ENCODE assay signal across 8 cellular contexts in genomic region chr11:46294365-46295309, GRCh38. TPM values are rescaled to one million over a fixed set of nuclear protein-coding genes. Genes with fewer than 3 reads are reported as not detected.
DNase-seq lines count a peak whose midpoint lies in the region; ATAC-seq lines count a peak whose summit lies in the region.

No MANE protein-coding gene starts in this region.

- H3K27me3 ChIP-seq in thymus (ENCODE audit: control insufficient read depth, insufficient read depth), result peaks cover 13% of the 10 kb centered on the region

- no peak overlapping the region for H3K27ac Mint-ChIP-seq in activated CD4-positive, alpha-beta T cell treated with anti-CD3 and anti-CD28 coated beads, Interleukin-2, amount 10 ng/mL, durations not matched to agents 24 days and 14 days
- H3K27ac Mint-ChIP-seq in activated naive CD8-positive, alpha-beta T cell treated with anti-CD3 and anti-CD28 coated beads, Interleukin-2, amount 50 U/mL, for 24 hours, result no peak overlapping the region

- H3K4me1 ChIP-seq in thymus (ENCODE audit: control insufficient read depth, insufficient read depth, low read length), result peaks cover 5% of the 10 kb centered on the region

- no peak for DNase-seq in activated CD4-positive, alpha-beta T cell treated with anti-CD3 and anti-CD28 coated beads, Interleukin-2, amount 10 ng/mL, durations not matched to agents 24 days and 14 days
- DNase-seq in activated CD4-positive, alpha-beta T cell treated with anti-CD3 and anti-CD28 coated beads, Interleukin-2, amount 50 U/mL, for 1 hour, result no peak
- no peak for DNase-seq in activated naive CD8-positive, alpha-beta T cell treated with anti-CD3 and anti-CD28 coated beads, Interleukin-2, amount 50 U/mL, for 24 hours
- peak; percentile 67 for DNase-seq in iPS-NIHi7 (ENCODE audit: extremely low spot score)
- DNase-seq in DMS53 (lab: John Stamatoyannopoulos, UW), result no peak
- no peak for DNase-seq in stimulated activated CD4-positive, alpha-beta T cell treated with anti-CD3 and anti-CD28 coated beads, Interleukin-1b, Interleukin-23, amount 100 ng/mL, for 48 hours
- no peak for DNase-seq in DMS153 (lab: John Stamatoyannopoulos, UW)

- H3K27ac ChIP-seq in thymus (ENCODE audit: low read depth), result no peak overlapping the region

- intact Hi-C loops in activated CD4-positive, alpha-beta T cell treated with anti-CD3 and anti-CD28 coated beads, Interleukin-2, amount 10 ng/mL, durations not matched to agents 24 days and 14 days (cut with micrococcal nuclease), result no loop called here

- peak overlapping the region; percentile 51 for H3K4me3 ChIP-seq in thymus (ENCODE audit: low read length)

- WGBS in thymus, result 77% methylated on average over 24 of the region's 24 CpGs

- no peaks in the 10 kb centered on the region for H3K36me3 ChIP-seq in thymus (ENCODE audit: control insufficient read depth, insufficient read depth)

- no peaks in the 10 kb centered on the region for H3K9me3 ChIP-seq in thymus (ENCODE audit: control insufficient read depth)

- H3K27me3 Mint-ChIP-seq in activated CD4-positive, alpha-beta T cell treated with anti-CD3 and anti-CD28 coated beads, Interleukin-2, amount 10 ng/mL, durations not matched to agents 24 days and 14 days, result peaks cover 38% of the 10 kb centered on the region
- H3K27me3 Mint-ChIP-seq in activated naive CD8-positive, alpha-beta T cell treated with anti-CD3 and anti-CD28 coated beads, Interleukin-2, amount 50 U/mL, for 24 hours, result peaks cover 13% of the 10 kb centered on the region

- no peak for ATAC-seq in activated naive CD8-positive, alpha-beta T cell treated with anti-CD3 and anti-CD28 coated beads, Interleukin-2, amount 50 U/mL, for 24 hours

- peaks cover 6% of the 10 kb centered on the region for H3K4me1 Mint-ChIP-seq in activated CD4-positive, alpha-beta T cell treated with anti-CD3 and anti-CD28 coated beads, Interleukin-2, amount 10 ng/mL, durations not matched to agents 24 days and 14 days
- H3K4me1 Mint-ChIP-seq in activated naive CD8-positive, alpha-beta T cell treated with anti-CD3 and anti-CD28 coated beads, Interleukin-2, amount 50 U/mL, for 24 hours, result peaks cover 10% of the 10 kb centered on the region

- H3K4me3 Mint-ChIP-seq in activated CD4-positive, alpha-beta T cell treated with anti-CD3 and anti-CD28 coated beads, Interleukin-2, amount 10 ng/mL, durations not matched to agents 24 days and 14 days, result peak overlapping the region; percentile 84
- peak overlapping the region; percentile 6 for H3K4me3 Mint-ChIP-seq in activated naive CD8-positive, alpha-beta T cell treated with anti-CD3 and anti-CD28 coated beads, Interleukin-2, amount 50 U/mL, for 24 hours

- H3K9me3 Mint-ChIP-seq in activated CD4-positive, alpha-beta T cell treated with anti-CD3 and anti-CD28 coated beads, Interleukin-2, amount 10 ng/mL, durations not matched to agents 24 days and 14 days, result no peaks in the 10 kb centered on the region
- no peaks in the 10 kb centered on the region for H3K9me3 Mint-ChIP-seq in activated naive CD8-positive, alpha-beta T cell treated with anti-CD3 and anti-CD28 coated beads, Interleukin-2, amount 50 U/mL, for 24 hours

- H3K36me3 Mint-ChIP-seq in activated CD4-positive, alpha-beta T cell treated with anti-CD3 and anti-CD28 coated beads, Interleukin-2, amount 10 ng/mL, durations not matched to agents 24 days and 14 days (ENCODE audit: low read depth), result no peaks in the 10 kb centered on the region
- no peaks in the 10 kb centered on the region for H3K36me3 Mint-ChIP-seq in activated naive CD8-positive, alpha-beta T cell treated with anti-CD3 and anti-CD28 coated beads, Interleukin-2, amount 50 U/mL, for 24 hours (ENCODE audit: low read depth)

RNA-seq across cellular contexts. Expression of gene CREB3L1, which starts 17.2 kb away (rescaled TPM):
- total RNA-seq in activated CD4-positive, alpha-beta T cell treated with anti-CD3 and anti-CD28 coated beads, Interleukin-2, amount 10 ng/mL, durations not matched to agents 24 days and 14 days, result 0.09 and 0.17 TPM in 2 replicates
- 2.2 TPM for polyA plus RNA-seq in thymus

RNA-seq across cellular contexts. Expression of gene DGKZ, which starts 52.6 kb away (rescaled TPM):
- 87.4 and 94.7 TPM in 2 replicates for total RNA-seq in activated CD4-positive, alpha-beta T cell treated with anti-CD3 and anti-CD28 coated beads, Interleukin-2, amount 10 ng/mL, durations not matched to agents 24 days and 14 days
- polyA plus RNA-seq in thymus, result 139 TPM
